13 cellular contexts compared by ENCODE assay signal in genomic region chr6:26743941-26744699, GRCh38.
DNase-seq lines count a peak whose midpoint lies in the region; ATAC-seq and TF ChIP-seq lines count a peak whose summit lies in the region.
"Had no signal": no experiment of that assay in that cellular context is flagged by ENCODE, and none has a peak within 500 bp of the region (broad histone marks: within the 10 kb centered on the region; RNA-seq: fewer than 3 reads in every experiment).

No MANE protein-coding gene starts in this region.

- dilution Hi-C loops in mammary epithelial cell (cut with HindIII; ENCODE audit: low sequenced_read_pairs) = no loop called here

- in situ Hi-C loops in mammary epithelial cell (cut with MboI; ENCODE audit: low sequenced_read_pairs in 2 of 2) = no loop called here

- CTCF ChIA-PET in mammary epithelial cell (lab: Charles Lee; ENCODE audit: low non-redundant PET) = no interaction called here

- peak overlapping the region; percentile 8 for H3K4me3 Mint-ChIP-seq in activated naive CD8-positive, alpha-beta T cell treated with anti-CD3 and anti-CD28 coated beads, Interleukin-2, amount 10 ng/mL, durations not matched to agents 7 days and 5 days

- peaks cover 33% of the 10 kb centered on the region for H3K27me3 Mint-ChIP-seq in activated naive CD8-positive, alpha-beta T cell treated with anti-CD3 and anti-CD28 coated beads, Interleukin-2, amount 10 ng/mL, durations not matched to agents 7 days and 5 days

- H3K4me1 ChIP-seq in mammary epithelial cell (ENCODE audit: insufficient read depth, low read length) (no peaks in the 10 kb centered on the region), breast epithelium (no peaks in the 10 kb centered on the region), iPS-20b (ENCODE audit: insufficient read depth, low read length) (no peaks in the 10 kb centered on the region)
- H3K4me1 ChIP-seq: HAP-1, heart right ventricle had no signal

- intact Hi-C loops in mammary epithelial cell (cut with micrococcal nuclease) = no loop called here
- intact Hi-C loops in breast epithelium (cut with DNase I; ENCODE audit: low total_unique reads) = no loop called here

- POLR2A ChIA-PET in activated naive CD8-positive, alpha-beta T cell treated with anti-CD3 and anti-CD28 coated beads, Interleukin-2, amount 10 ng/mL, durations not matched to agents 7 days and 5 days (lab: Charles Lee) = no interaction called here

- no peaks in the 10 kb centered on the region for H3K27me3 ChIP-seq in mammary epithelial cell (ENCODE audit: insufficient read depth, low read length)
- H3K27me3 ChIP-seq in breast epithelium = peaks cover 0 to 33% of the 10 kb centered on the region in 2 donors
- peaks cover 49% of the 10 kb centered on the region for H3K27me3 ChIP-seq in iPS-20b (ENCODE audit: insufficient read depth, low read length)

- H3K4me1 Mint-ChIP-seq in activated naive CD8-positive, alpha-beta T cell treated with anti-CD3 and anti-CD28 coated beads, Interleukin-2, amount 10 ng/mL, durations not matched to agents 7 days and 5 days = no peaks in the 10 kb centered on the region

- no peak for ATAC-seq in activated naive CD8-positive, alpha-beta T cell treated with anti-CD3 and anti-CD28 coated beads, Interleukin-2, amount 10 ng/mL, durations not matched to agents 7 days and 5 days (ENCODE audit: low read depth)
- no peak for ATAC-seq in HG02798 (IDR thresholded peaks at IDR 0.05; ENCODE audit: poor library complexity, unreplicated experiment)
- ATAC-seq: heart right ventricle had no signal

- H3K27ac Mint-ChIP-seq in activated naive CD8-positive, alpha-beta T cell treated with anti-CD3 and anti-CD28 coated beads, Interleukin-2, amount 10 ng/mL, durations not matched to agents 7 days and 5 days = no peak overlapping the region
- H3K27ac Mint-ChIP-seq: CD14-positive monocyte had no signal

- peak overlapping the region; percentile 76 for H3K4me2 ChIP-seq in mammary epithelial cell (ENCODE audit: insufficient read depth, low read depth, low read length)

- H3K27ac ChIP-seq in mammary epithelial cell (ENCODE audit: insufficient read depth, low read depth, low read length) = peak overlapping the region; percentile 5
- H3K27ac ChIP-seq in breast epithelium = no peak overlapping the region
- H3K27ac ChIP-seq in iPS-20b (ENCODE audit: low read length) = no peak overlapping the region
- H3K27ac ChIP-seq: heart right ventricle had no signal

- H3K36me3 Mint-ChIP-seq in activated naive CD8-positive, alpha-beta T cell treated with anti-CD3 and anti-CD28 coated beads, Interleukin-2, amount 10 ng/mL, durations not matched to agents 7 days and 5 days = no peaks in the 10 kb centered on the region

- no TSS peak for BruUV-seq in mammary epithelial cell (replicated peaks; lab: Mats Ljungman, UMichigan)

- H3K9me3 Mint-ChIP-seq in activated naive CD8-positive, alpha-beta T cell treated with anti-CD3 and anti-CD28 coated beads, Interleukin-2, amount 10 ng/mL, durations not matched to agents 7 days and 5 days = peaks cover 2% of the 10 kb centered on the region

- H3K36me3 ChIP-seq in mammary epithelial cell (ENCODE audit: insufficient read depth, low read length) = no peaks in the 10 kb centered on the region
- no peaks in the 10 kb centered on the region for H3K36me3 ChIP-seq in breast epithelium
- H3K36me3 ChIP-seq in iPS-20b (ENCODE audit: insufficient read depth, low read depth, low read length) = no peaks in the 10 kb centered on the region
- H3K36me3 ChIP-seq: HAP-1, heart right ventricle had no signal

- H3K9ac ChIP-seq in mammary epithelial cell (ENCODE audit: insufficient read depth, low read length) = peak overlapping the region; percentile 25
- H3K9ac ChIP-seq in iPS-20b (ENCODE audit: low read depth, low read length) = peak overlapping the region; percentile 29; the same call in 1 of the 2 replicates

- no peak for DNase-seq in mammary epithelial cell
- DNase-seq in breast epithelium (ENCODE audit: low spot score in 2 of 2) = no peak
- no peak for DNase-seq in activated naive CD8-positive, alpha-beta T cell treated with anti-CD3 and anti-CD28 coated beads, Interleukin-2, amount 10 ng/mL, durations not matched to agents 7 days and 5 days
- DNase-seq in superior temporal gyrus (ENCODE audit: extremely low spot score) = peak; percentile 3
- DNase-seq in medulla oblongata (ENCODE audit: extremely low spot score) = no peak
- DNase-seq in NCI-H345 treated with DMSO at 0.1 percent for 48 hours (lab: John Stamatoyannopoulos, UW; ENCODE audit: unreplicated experiment) = no peak
- DNase-seq: amniotic stem cell, heart right ventricle, NCI-H146 had no signal

- H3K79me2 ChIP-seq in mammary epithelial cell (ENCODE audit: insufficient read depth, low read length) = no peaks in the 10 kb centered on the region

- H3K4me3 ChIP-seq in mammary epithelial cell (replicated peaks in 1 of 3; ENCODE audit: insufficient read depth in 1 of 3, low read depth in 2 of 3, low read length in 3 of 3) (peak overlapping the region; percentile 26 to 54 (median 41)), breast epithelium (peak overlapping the region in 1 of 3 donors; percentile 15), iPS-20b (ENCODE audit: low read length) (peak overlapping the region; percentile 84)
- H3K4me3 ChIP-seq: HAP-1, heart right ventricle had no signal

- H2AFZ ChIP-seq in mammary epithelial cell (ENCODE audit: low read depth, low read length) = peak overlapping the region; percentile 88

- H3K9me3 ChIP-seq in mammary epithelial cell (replicated peaks; ENCODE audit: insufficient read depth, low read length) = no peaks in the 10 kb centered on the region
- no peaks in the 10 kb centered on the region for H3K9me3 ChIP-seq in breast epithelium
- no peaks in the 10 kb centered on the region for H3K9me3 ChIP-seq in iPS-20b (ENCODE audit: insufficient read depth, low read depth, low read length)
- H3K9me3 ChIP-seq: HAP-1 had no signal

- no peaks in the 10 kb centered on the region for H4K20me1 ChIP-seq in mammary epithelial cell (ENCODE audit: insufficient read depth, low read length)

- TF ChIP-seq CTCF in mammary epithelial cell (conservative IDR thresholded peaks at IDR 0.05 in 1 of 2, IDR thresholded peaks at IDR 0.05 in 1 of 2; ENCODE audit: extremely low read depth in 1 of 2, insufficient read depth in 1 of 2, low read depth in 1 of 2, low read length in 2 of 2) (no peak), breast epithelium (IDR thresholded peaks at IDR 0.05) (no peak)

- no peak for TF ChIP-seq POLR2A in breast epithelium (IDR thresholded peaks at IDR 0.05)

- WGBS in mammary epithelial cell (ENCODE audit: low coverage, missing lambda C conversion rate) = 4% methylated on average over 25 of the region's 27 CpGs
